In genomic region chr2:172955587-172955986, GRCh38 we compare ENCODE assay signal across 31 cellular contexts.
"Had no signal": no experiment of that assay in that cellular context is flagged by ENCODE, and none has a peak within 500 bp of the region (broad histone marks: within the 10 kb centered on the region; RNA-seq: fewer than 3 reads in every experiment).

No MANE protein-coding gene starts in this region.

- H3K27ac ChIP-seq: body of pancreas, KMS-11, VCaP had no signal

- ATAC-seq: body of pancreas had no signal

- H3K27ac Mint-ChIP-seq: activated CD4-positive, alpha-beta memory T cell treated with anti-CD3 and anti-CD28 coated beads, Interleukin-2, amount 10 ng/mL, durations not matched to agents 7 days and 5 days; activated naive CD8-positive, alpha-beta T cell treated with anti-CD3 and anti-CD28 coated beads, Interleukin-2, amount 10 ng/mL, durations not matched to agents 7 days and 5 days; activated T-cell treated with anti-CD3 and anti-CD28 coated beads, Interleukin-2, amount 50 U/mL, for 24 hours; activated T-helper 2 cell treated with anti-CD3 and anti-CD28 coated beads, Interferon-gamma antibody, Interleukin-2, Interleukin-4, amounts not matched to agents 10 μg/mL and 5 μg/mL and 100 μg/mL, durations not matched to agents 14 hours and 24 hours and 36 hours had no signal

- H3K36me3 Mint-ChIP-seq: activated naive CD8-positive, alpha-beta T cell treated with anti-CD3 and anti-CD28 coated beads, Interleukin-2, amount 10 ng/mL, durations not matched to agents 7 days and 5 days had no signal

- H3K4me1 Mint-ChIP-seq: activated CD4-positive, alpha-beta memory T cell treated with anti-CD3 and anti-CD28 coated beads, Interleukin-2, amount 10 ng/mL, durations not matched to agents 7 days and 5 days had no signal

- H3K4me3 ChIP-seq: body of pancreas had no signal

- H3K27me3 ChIP-seq: body of pancreas had no signal

- H3K4me3 Mint-ChIP-seq: activated CD4-positive, alpha-beta memory T cell treated with anti-CD3 and anti-CD28 coated beads, Interleukin-2, amount 10 ng/mL, durations not matched to agents 7 days and 5 days; activated naive CD4-positive, alpha-beta T cell treated with anti-CD3 and anti-CD28 coated beads, Interleukin-2, amount 50 U/mL, for 24 hours; activated naive CD8-positive, alpha-beta T cell treated with anti-CD3 and anti-CD28 coated beads, Interleukin-2, amount 10 ng/mL, durations not matched to agents 7 days and 5 days; activated T-cell treated with anti-CD3 and anti-CD28 coated beads, Interleukin-2, amount 50 U/mL, for 24 hours had no signal

- H3K4me1 ChIP-seq: body of pancreas had no signal

- H3K9ac ChIP-seq: KMS-11 had no signal

- H3K9me3 ChIP-seq: body of pancreas had no signal

- H3K9me3 Mint-ChIP-seq: activated CD4-positive, alpha-beta memory T cell treated with anti-CD3 and anti-CD28 coated beads, Interleukin-2, amount 10 ng/mL, durations not matched to agents 7 days and 5 days; activated naive CD4-positive, alpha-beta T cell treated with anti-CD3 and anti-CD28 coated beads, Interleukin-2, amount 50 U/mL, for 24 hours; activated naive CD8-positive, alpha-beta T cell treated with anti-CD3 and anti-CD28 coated beads, Interleukin-2, amount 10 ng/mL, durations not matched to agents 7 days and 5 days; activated T-cell treated with anti-CD3 and anti-CD28 coated beads, Interleukin-2, amount 50 U/mL, for 24 hours; activated T-helper 2 cell treated with anti-CD3 and anti-CD28 coated beads, Interferon-gamma antibody, Interleukin-2, Interleukin-4, amounts not matched to agents 10 μg/mL and 5 μg/mL and 100 μg/mL, durations not matched to agents 14 hours and 24 hours and 36 hours had no signal

- DNase-seq: activated CD4-positive, alpha-beta memory T cell treated with anti-CD3 and anti-CD28 coated beads, Interleukin-2, amount 10 ng/mL, durations not matched to agents 7 days and 5 days; activated CD4-positive, alpha-beta T cell treated with anti-CD3 and anti-CD28 coated beads for 1 hour; activated CD4-positive, alpha-beta T cell treated with anti-CD3 and anti-CD28 coated beads for 48 hours; activated CD4-positive, CD25-positive, alpha-beta regulatory T cell; activated CD8-positive, alpha-beta memory T cell treated with anti-CD3 and anti-CD28 coated beads for 24 hours; activated gamma-delta T cell; activated naive CD4-positive, alpha-beta T cell treated with Interleukin-2 at 50 U/mL for 16 hours; activated naive CD8-positive, alpha-beta T cell treated with anti-CD3 and anti-CD28 coated beads, Interleukin-2, amount 10 ng/mL, durations not matched to agents 7 days and 5 days; activated T-cell treated with anti-CD3 and anti-CD28 coated beads, Interleukin-2, amount 50 U/mL, for 24 hours; amygdala; body of pancreas; caudate nucleus; cerebellar nuclear complex; MM.1S; MV-4-11; NCI-H1092; NCI-H1436 treated with DMSO at 0.1 percent for 48 hours; NCI-H1694 treated with DMSO at 0.1 percent for 48 hours; NCI-H2029; NCI-H510A; NCI-H526; NCI-H748 treated with DMSO at 0.1 percent for 48 hours; Right ventricle myocardium superior; SW 1271; T-helper 1 cell; T-helper 2 cell; T-helper 9 cell had no signal

- H3K4me2 ChIP-seq: KMS-11 had no signal
